8 cellular contexts compared by ENCODE assay signal in genomic region chr1:99970713-99971255, GRCh38.
DNase-seq lines count a peak whose midpoint lies in the region; ATAC-seq and TF ChIP-seq lines count a peak whose summit lies in the region.

No MANE protein-coding gene starts in this region.

- peak overlapping the region; percentile 93 for H3K4me3 ChIP-seq in AG10803 (ENCODE audit: low read length)
- no peak overlapping the region for H3K4me3 ChIP-seq in KMS-11 (IDR thresholded peaks at IDR 0.05; ENCODE audit: insufficient read depth, low read depth, low read length)
- H3K4me3 ChIP-seq in mucosa of stomach (ENCODE audit: low read length) = peak overlapping the region; percentile 56

- DNase-seq in AG10803 (ENCODE audit: low read depth) (peak; percentile 6), cerebellar cortex (ENCODE audit: low spot score) (peak; percentile 4), OCI-M2 (lab: John Stamatoyannopoulos, UW; ENCODE audit: unreplicated experiment) (no peak), NCI-H510A (lab: John Stamatoyannopoulos, UW) (no peak)
- no peak for DNase-seq in activated CD4-positive, alpha-beta T cell treated with anti-CD3 and anti-CD28 coated beads for 48 hours

- no peak overlapping the region; the same call in 1 of the 2 replicates for H3K27ac ChIP-seq in KMS-11

- H3K4me2 ChIP-seq in KMS-11 = peak overlapping the region; percentile 41

- H3K79me2 ChIP-seq in KMS-11 (ENCODE audit: insufficient read depth, low read depth) = peaks cover 14% of the 10 kb centered on the region; the same call in 1 of the 2 replicates

- peak overlapping the region; percentile 60; the same call in 1 of the 2 replicates for H3K9ac ChIP-seq in KMS-11
- peak overlapping the region; percentile 73 for H3K9ac ChIP-seq in mucosa of stomach (ENCODE audit: low read length)

- peak overlapping the region; percentile 96; the same call in 1 of the 2 replicates for H2AFZ ChIP-seq in KMS-11 (ENCODE audit: low read depth)

- no peaks in the 10 kb centered on the region for H3K36me3 ChIP-seq in KMS-11 (ENCODE audit: insufficient read depth)
- H3K36me3 ChIP-seq in mucosa of stomach (ENCODE audit: control insufficient read depth, insufficient read depth, low read length) = no peaks in the 10 kb centered on the region

- H3K27me3 ChIP-seq in KMS-11 (ENCODE audit: insufficient read depth, low read depth) (no peaks in the 10 kb centered on the region), mucosa of stomach (ENCODE audit: control insufficient read depth, insufficient read depth, low read length) (no peaks in the 10 kb centered on the region)

- H4K20me1 ChIP-seq in KMS-11 (ENCODE audit: insufficient read depth) = no peaks in the 10 kb centered on the region

- no peak for ATAC-seq in GM19395 (IDR thresholded peaks at IDR 0.05; ENCODE audit: unreplicated experiment)

- TF ChIP-seq CTCF in AG10803 (conservative IDR thresholded peaks at IDR 0.05; ENCODE audit: low read length) (no peak), KMS-11 (conservative IDR thresholded peaks at IDR 0.05; ENCODE audit: low read depth, low read length) (no peak)

- H3K9me3 ChIP-seq in mucosa of stomach (ENCODE audit: control insufficient read depth, low read length) = no peaks in the 10 kb centered on the region

- peaks cover 4% of the 10 kb centered on the region for H3K4me1 ChIP-seq in KMS-11 (ENCODE audit: low read depth, poor library complexity, severe bottlenecking)
- peaks cover 19% of the 10 kb centered on the region for H3K4me1 ChIP-seq in mucosa of stomach (ENCODE audit: control insufficient read depth, insufficient read depth, low read length)

Comparison
In these comparisons a context has a peak if more than half of its experiments do, and no peak if none do; other contexts are left out.
1. DNase-seq: peak in AG10803 (single experiment) and cerebellar cortex (single experiment); none in OCI-M2 (single experiment), activated CD4-positive, alpha-beta T cell treated with anti-CD3 and anti-CD28 coated beads for 48 hours (single experiment) and NCI-H510A (single experiment).